ENCODE assay signal across 8 cellular contexts in genomic region chr2:45578056-45578843, GRCh38. TPM values are rescaled to one million over a fixed set of nuclear protein-coding genes. Genes with fewer than 3 reads are reported as not detected.
DNase-seq lines count a peak whose midpoint lies in the region; ATAC-seq, FAIRE-seq and TF ChIP-seq lines count a peak whose summit lies in the region.

No MANE protein-coding gene starts in this region.

- TF ChIP-seq RAD21 in A549 (conservative IDR thresholded peaks at IDR 0.05 in 1 of 2, IDR thresholded peaks at IDR 0.05 in 1 of 2), result peak; percentile 38 to 51; a peak in 4 of 5 replicates

- TF ChIP-seq EP300 in A549 (IDR thresholded peaks at IDR 0.05) (no peak), tibial nerve (IDR thresholded peaks at IDR 0.05) (no peak)

- peak; percentile 15 to 47 for DNase-seq in A549 (ENCODE audit: low read depth in 1 of 2, low spot score in 1 of 2)
- DNase-seq in GM10266 (ENCODE audit: extremely low spot score), result no peak
- DNase-seq in RWPE2 (ENCODE audit: low spot score), result no peak
- DNase-seq in epithelial cell of esophagus (ENCODE audit: low read depth), result peak; percentile 48
- DNase-seq in stimulated activated effector memory CD8-positive, alpha-beta T cell treated with anti-CD3 and anti-CD28 coated beads, Interleukin-12 subunit alpha, Interleukin-12 subunit beta, amount 100 ng/mL, for 72 hours (ENCODE audit: low spot score in 2 of 2), result no peak
- DNase-seq in uterus, result no peak
- DNase-seq in tibial nerve (ENCODE audit: low spot score in 2 of 2), result no peak

- no peak overlapping the region for H3K27ac ChIP-seq in A549
- no peak overlapping the region for H3K27ac ChIP-seq in RWPE2 (ENCODE audit: poor library complexity, severe bottlenecking)
- no peak overlapping the region for H3K27ac ChIP-seq in uterus
- H3K27ac ChIP-seq in tibial nerve, result no peak overlapping the region

- H3K36me3 Mint-ChIP-seq in stimulated activated effector memory CD8-positive, alpha-beta T cell treated with anti-CD3 and anti-CD28 coated beads, Interleukin-12 subunit alpha, Interleukin-12 subunit beta, amount 100 ng/mL, for 72 hours, result peaks cover 23% of the 10 kb centered on the region

- H3K36me3 ChIP-seq in RWPE2 (ENCODE audit: low read depth) (peaks cover 56% of the 10 kb centered on the region), uterus (no peaks in the 10 kb centered on the region), tibial nerve (peaks cover 0 to 24% (median 0%) of the 10 kb centered on the region in 3 donors)

- FAIRE-seq in A549 (lab: Jason Lieb, UNC), result no peak

- no peak for TF ChIP-seq POLR2A in A549 (IDR thresholded peaks at IDR 0.05; ENCODE audit: low read length)
- TF ChIP-seq POLR2A in uterus (IDR thresholded peaks at IDR 0.05), result no peak
- TF ChIP-seq POLR2A in tibial nerve (IDR thresholded peaks at IDR 0.05), result no peak

- peak; percentile 59 to 79; a peak in 4 of 6 replicates for ATAC-seq in A549
- ATAC-seq in RWPE2 (ENCODE audit: low read depth), result peak; percentile 56; the same call in 1 of the 3 replicates
- ATAC-seq in stimulated activated effector memory CD8-positive, alpha-beta T cell treated with anti-CD3 and anti-CD28 coated beads, Interleukin-12 subunit alpha, Interleukin-12 subunit beta, amount 100 ng/mL, for 72 hours, result peak; percentile 79
- no peak for ATAC-seq in HG03565 (IDR thresholded peaks at IDR 0.05; ENCODE audit: unreplicated experiment)

- H3K27me3 ChIP-seq in RWPE2 (ENCODE audit: insufficient read depth, poor library complexity, severe bottlenecking) (no peaks in the 10 kb centered on the region), uterus (no peaks in the 10 kb centered on the region), tibial nerve (no peaks in the 10 kb centered on the region)

- H3K4me1 ChIP-seq in A549 (no peaks in the 10 kb centered on the region), RWPE2 (ENCODE audit: insufficient read depth, poor library complexity, severe bottlenecking) (no peaks in the 10 kb centered on the region), uterus (no peaks in the 10 kb centered on the region), tibial nerve (no peaks in the 10 kb centered on the region)

- 78% methylated on average over 5 of the region's 5 CpGs for WGBS in A549 (ENCODE audit: missing lambda C conversion rate)
- 66 to 69% methylated on average over 5 of the region's 5 CpGs for WGBS in tibial nerve, 2 donors

- TF ChIP-seq CTCF in A549 (IDR thresholded peaks at IDR 0.05) (peak; percentile 36), GM10266 (IDR thresholded peaks at IDR 0.05; ENCODE audit: control insufficient read depth, insufficient read depth, low read depth, missing control alignments) (peak; percentile 44), RWPE2 (IDR thresholded peaks at IDR 0.05; ENCODE audit: poor library complexity, severe bottlenecking) (peak; percentile 33), epithelial cell of esophagus (IDR thresholded peaks at IDR 0.05; ENCODE audit: insufficient read depth, low read depth, low read length, missing control alignments) (peak; percentile 27), uterus (IDR thresholded peaks at IDR 0.05) (no peak), tibial nerve (IDR thresholded peaks at IDR 0.05) (peak in 1 of 5 experiments; percentile 15)

- H3K27ac Mint-ChIP-seq in stimulated activated effector memory CD8-positive, alpha-beta T cell treated with anti-CD3 and anti-CD28 coated beads, Interleukin-12 subunit alpha, Interleukin-12 subunit beta, amount 100 ng/mL, for 72 hours, result peak overlapping the region; percentile 8

- H3K4me2 ChIP-seq in A549, result no peak overlapping the region

- POLR2A ChIA-PET in A549 (lab: Yijun Ruan, JAX), result interaction anchor here (0.5 kb wide), 1 partner anchor 19 kb away, joined by 3 read pairs; no protein-coding TSS in a partner anchor

- intact Hi-C loops in uterus (cut with DNase I; ENCODE audit: low total_unique reads), result no loop called here

- CTCF ChIA-PET in A549 (lab: Yijun Ruan, JAX), result interaction anchor here (0.6 to 1.5 kb wide), 2 partner anchors 28 to 33 kb away, joined by 3 to 5 read pairs; partner anchors contain the start of gene SRBD1

- H3K9me3 Mint-ChIP-seq in stimulated activated effector memory CD8-positive, alpha-beta T cell treated with anti-CD3 and anti-CD28 coated beads, Interleukin-12 subunit alpha, Interleukin-12 subunit beta, amount 100 ng/mL, for 72 hours, result no peaks in the 10 kb centered on the region

- H3K4me3 Mint-ChIP-seq in stimulated activated effector memory CD8-positive, alpha-beta T cell treated with anti-CD3 and anti-CD28 coated beads, Interleukin-12 subunit alpha, Interleukin-12 subunit beta, amount 100 ng/mL, for 72 hours, result no peak overlapping the region

- no peaks in the 10 kb centered on the region for H3K4me1 Mint-ChIP-seq in stimulated activated effector memory CD8-positive, alpha-beta T cell treated with anti-CD3 and anti-CD28 coated beads, Interleukin-12 subunit alpha, Interleukin-12 subunit beta, amount 100 ng/mL, for 72 hours

- H3K9me3 ChIP-seq in A549, result no peaks in the 10 kb centered on the region
- no peaks in the 10 kb centered on the region for H3K9me3 ChIP-seq in RWPE2 (ENCODE audit: severe bottlenecking)
- H3K9me3 ChIP-seq in uterus, result no peaks in the 10 kb centered on the region
- no peaks in the 10 kb centered on the region for H3K9me3 ChIP-seq in tibial nerve

- H3K4me3 ChIP-seq in A549 (no peak overlapping the region), RWPE2 (ENCODE audit: severe bottlenecking) (no peak overlapping the region), epithelial cell of esophagus (ENCODE audit: low read length) (no peak overlapping the region), uterus (no peak overlapping the region), tibial nerve (no peak overlapping the region)

TF ChIP-seq in A549, 52 proteins besides CTCF, POLR2A, EP300 and RAD21 (continues in another document):
- TF ChIP-seq ZC3H11A (IDR thresholded peaks at IDR 0.05) (no peak), SMC3 (IDR thresholded peaks at IDR 0.05) (no peak), CBX8 (IDR thresholded peaks at IDR 0.05) (no peak), MAFK (IDR thresholded peaks at IDR 0.05; ENCODE audit: partially characterized antibody) (no peak), NPAS2 (CRISPR knock-in tag; IDR thresholded peaks at IDR 0.05; ENCODE audit: borderline replicate concordance) (no peak), ZSCAN20 (CRISPR knock-in tag; IDR thresholded peaks at IDR 0.05) (no peak), RNF2 (IDR thresholded peaks at IDR 0.05; ENCODE audit: borderline replicate concordance, low read depth) (no peak), PBX3 (IDR thresholded peaks at IDR 0.05) (no peak), USF2 (IDR thresholded peaks at IDR 0.05) (no peak), HDAC2 (IDR thresholded peaks at IDR 0.05) (no peak), HMGXB4 (CRISPR knock-in tag; IDR thresholded peaks at IDR 0.05; ENCODE audit: borderline replicate concordance) (no peak), CHD2 (IDR thresholded peaks at IDR 0.05; ENCODE audit: low read length, partially characterized antibody) (no peak), EHF (CRISPR knock-in tag; IDR thresholded peaks at IDR 0.05) (no peak), MYC (IDR thresholded peaks at IDR 0.05; ENCODE audit: borderline replicate concordance, low read length) (no peak), ZNF302 (CRISPR knock-in tag; IDR thresholded peaks at IDR 0.05) (no peak), GATA3 (IDR thresholded peaks at IDR 0.05; ENCODE audit: borderline replicate concordance) (no peak), CHD4 (IDR thresholded peaks at IDR 0.05; ENCODE audit: borderline replicate concordance) (no peak)

RNA-seq across cellular contexts. Expression of gene SRBD1, which starts 32.8 kb away (rescaled TPM):
- 10.6 and 13.7 TPM in 2 replicates for polyA plus RNA-seq in A549 (2011; rRNA removed)
- polyA plus RNA-seq in A549 (2012; cell fraction: cytosol; rRNA removed), result 2.8 and 2.9 TPM in 2 replicates
- polyA plus RNA-seq in A549 (2012; cell fraction: nucleus; rRNA removed), result 1.8 and 3.0 TPM in 2 replicates
- 11.0 to 12.0 TPM (median 11.3 TPM) in 3 replicates for polyA plus RNA-seq in A549 (2017; fragmentation: RNase III; extraction: RNeasy Plus Mini Kit Qiagen cat#74134 plus additional on column Dnase treatment)
- polyA minus RNA-seq in A549 (2011; rRNA and poly(A)+ RNA removed), result 27.6 and 28.6 TPM in 2 replicates
- total RNA-seq in uterus, result 10 to 100 TPM; 13.1 to 65.8 (median 34.0) TPM
- 10 to 100 TPM; 14.7 to 36.7 (median 20.8) TPM for total RNA-seq in tibial nerve

Comparison
In these comparisons a context has a peak if more than half of its experiments do, and no peak if none do; other contexts are left out.
1. DNase-seq: peak in A549 (2 of 2) and epithelial cell of esophagus (single experiment); none in GM10266 (single experiment), RWPE2 (single experiment), stimulated activated effector memory CD8-positive, alpha-beta T cell treated with anti-CD3 and anti-CD28 coated beads, Interleukin-12 subunit alpha, Interleukin-12 subunit beta, amount 100 ng/mL, for 72 hours (0 of 2), uterus (0 of 2) and tibial nerve (0 of 2).
2. CTCF ChIP-seq: peak in A549 (single experiment), GM10266 (single experiment), RWPE2 (single experiment) and epithelial cell of esophagus (single experiment); none in uterus (0 of 4).